Comparison of ENCODE assay signal across 9 cellular contexts in the genomic region with DNA sequence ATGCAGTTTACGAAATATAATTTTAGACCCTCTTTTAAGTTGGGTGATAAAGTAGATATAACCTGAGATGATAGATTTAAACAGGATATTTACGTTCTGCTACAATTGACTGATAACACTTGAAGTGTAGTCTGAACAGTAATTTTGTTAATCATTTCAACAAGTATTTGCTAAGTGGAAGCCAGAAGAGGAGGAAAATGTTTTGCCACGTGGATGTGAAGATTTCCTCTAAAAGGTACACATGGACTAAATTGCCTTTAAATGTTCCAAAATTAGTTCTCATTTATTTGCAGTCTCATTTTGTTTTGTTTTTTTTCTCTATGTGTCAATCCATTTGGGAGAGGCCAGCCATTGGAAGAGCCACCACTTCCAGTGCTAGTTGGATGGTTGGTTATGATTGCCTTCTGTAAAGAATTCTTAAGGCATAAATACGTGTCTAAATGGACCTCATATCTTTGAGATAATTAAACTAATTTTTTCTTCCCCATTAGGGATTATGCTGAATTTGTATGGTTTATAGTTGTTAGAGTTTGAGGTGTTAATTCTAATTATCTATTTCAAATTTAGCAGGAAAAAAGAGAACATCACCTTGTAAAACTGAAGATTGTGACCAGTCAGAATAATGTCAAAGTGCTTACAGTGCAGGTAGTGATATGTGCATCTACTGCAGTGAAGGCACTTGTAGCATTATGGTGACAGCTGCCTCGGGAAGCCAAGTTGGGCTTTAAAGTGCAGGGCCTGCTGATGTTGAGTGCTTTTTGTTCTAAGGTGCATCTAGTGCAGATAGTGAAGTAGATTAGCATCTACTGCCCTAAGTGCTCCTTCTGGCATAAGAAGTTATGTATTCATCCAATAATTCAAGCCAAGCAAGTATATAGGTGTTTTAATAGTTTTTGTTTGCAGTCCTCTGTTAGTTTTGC. TPM values are rescaled to one million over a fixed set of nuclear protein-coding genes. Genes with fewer than 3 reads are reported as not detected.
DNase-seq lines count a peak whose midpoint lies in the region; ATAC-seq, FAIRE-seq and TF ChIP-seq lines count a peak whose summit lies in the region.
"Had no signal": no experiment of that assay in that cellular context is flagged by ENCODE, and none has a peak within 500 bp of the region (broad histone marks: within the 10 kb centered on the region; RNA-seq: fewer than 3 reads in every experiment).

No MANE protein-coding gene starts in this region.

- H3K27ac ChIP-seq in A673 (ENCODE audit: low read depth, low read length, poor library complexity, severe bottlenecking) (peak overlapping the region; percentile 97), iPS-18a (ENCODE audit: low read length) (peak overlapping the region; percentile 92), dorsolateral prefrontal cortex (no peak overlapping the region)

- DNase-seq in A673 (ENCODE audit: low spot score) (no peak), H54 (ENCODE audit: insufficient read length, low spot score) (no peak), activated B cell treated with CpG ODN at 0.5 μM for 24 hours (no peak), pons (ENCODE audit: low spot score) (no peak), NOMO-1 treated with dmso at 0.1 percent for 144 hours (lab: John Stamatoyannopoulos, UW; ENCODE audit: unreplicated experiment) (no peak), Ammon's horn (ENCODE audit: low spot score) (no peak), dorsolateral prefrontal cortex (no peak)
- DNase-seq: left colon had no signal

- H3K9me3 Mint-ChIP-seq in activated B cell treated with CpG ODN at 0.5 μM for 24 hours, result no peaks in the 10 kb centered on the region

- peak; percentile 64 for FAIRE-seq in H54 (lab: Jason Lieb, UNC)

- CTCF ChIA-PET in A673 (lab: Charles Lee) (no interaction called here), activated B cell treated with CpG ODN at 0.5 μM for 24 hours (lab: Charles Lee) (interaction anchor here (1.0 kb wide), 1 partner anchor 37 kb away, joined by 3 read pairs; no protein-coding TSS in a partner anchor)

- H3K9ac ChIP-seq in iPS-18a (ENCODE audit: low read length), result peak overlapping the region; percentile 100

- no peaks in the 10 kb centered on the region for H3K27me3 Mint-ChIP-seq in activated B cell treated with CpG ODN at 0.5 μM for 24 hours

- TF ChIP-seq CTCF in A673 (conservative IDR thresholded peaks at IDR 0.05; ENCODE audit: low read depth, low read length) (no peak), activated B cell treated with CpG ODN at 0.5 μM for 24 hours (IDR thresholded peaks at IDR 0.05) (no peak), dorsolateral prefrontal cortex (IDR thresholded peaks at IDR 0.05 in 54 of 56, conservative IDR thresholded peaks at IDR 0.05 in 2 of 56; ENCODE audit: low read depth in 1 of 56, partially characterized antibody in 56 of 56) (no peak)

- no TSS peak for BruUV-seq in A673 (replicated peaks; lab: Mats Ljungman, UMichigan)

- peak overlapping the region; percentile 92 for H3K4me3 Mint-ChIP-seq in activated B cell treated with CpG ODN at 0.5 μM for 24 hours

- TF ChIP-seq POLR2A in H54 (IDR thresholded peaks at IDR 0.05; ENCODE audit: low read depth, low read length), result no peak

- H3K9me3 ChIP-seq in A673 (ENCODE audit: low read depth, low read length, poor library complexity, severe bottlenecking) (no peaks in the 10 kb centered on the region), iPS-18a (ENCODE audit: control insufficient read depth, low read depth, low read length) (no peaks in the 10 kb centered on the region)

- H3K36me3 Mint-ChIP-seq in activated B cell treated with CpG ODN at 0.5 μM for 24 hours (ENCODE audit: low read depth), result peaks cover 66% of the 10 kb centered on the region

- intact Hi-C loops in A673 (cut with micrococcal nuclease; ENCODE audit: unreplicated experiment), result no loop called here
- intact Hi-C loops in activated B cell treated with CpG ODN at 0.5 μM for 24 hours (cut with micrococcal nuclease), result loop anchor here (1.0 kb wide), 3 partner anchors 37 to 216 kb away; a partner anchor contains a TSS
- intact Hi-C loops in dorsolateral prefrontal cortex (cut with DNase I), result loop anchor here in 1 of 2 donors (5.0 kb wide), 1 partner anchor 47 kb away; a partner anchor contains a TSS

- peaks cover 59% of the 10 kb centered on the region for H3K36me3 ChIP-seq in A673 (ENCODE audit: insufficient read depth, low read length, poor library complexity, severe bottlenecking)
- H3K36me3 ChIP-seq in iPS-18a (ENCODE audit: control insufficient read depth, low read depth, low read length), result peaks cover 63% of the 10 kb centered on the region

- H3K27ac Mint-ChIP-seq in activated B cell treated with CpG ODN at 0.5 μM for 24 hours, result peak overlapping the region; percentile 41

- POLR2A ChIA-PET in A673 (lab: Charles Lee; ENCODE audit: low non-redundant PET), result no interaction called here
- POLR2A ChIA-PET in activated B cell treated with CpG ODN at 0.5 μM for 24 hours (lab: Charles Lee), result no interaction called here

- no peak for ATAC-seq in activated B cell treated with CpG ODN at 0.5 μM for 24 hours (ENCODE audit: low read depth)
- ATAC-seq: left colon had no signal

- H3K27me3 ChIP-seq in A673 (replicated peaks; ENCODE audit: insufficient read depth, low read depth, low read length, poor library complexity) (peaks cover 19% of the 10 kb centered on the region), iPS-18a (ENCODE audit: control insufficient read depth, insufficient read depth, low read length) (peaks cover 8% of the 10 kb centered on the region), dorsolateral prefrontal cortex (no peaks in the 10 kb centered on the region)

- peaks cover 54% of the 10 kb centered on the region for H3K4me1 Mint-ChIP-seq in activated B cell treated with CpG ODN at 0.5 μM for 24 hours

- peaks cover 35% of the 10 kb centered on the region for H3K4me1 ChIP-seq in A673 (ENCODE audit: insufficient read depth, low read length, poor library complexity, severe bottlenecking)
- H3K4me1 ChIP-seq in iPS-18a (ENCODE audit: control insufficient read depth, low read depth, low read length), result peaks cover 20% of the 10 kb centered on the region

- H3K4me3 ChIP-seq in A673 (ENCODE audit: low read depth, low read length, poor library complexity, severe bottlenecking) (peak overlapping the region; percentile 75), iPS-18a (ENCODE audit: low read length) (peak overlapping the region; percentile 96), dorsolateral prefrontal cortex (peak overlapping the region in 8 of 59 donors; percentile 64 to 86 (median 82))

RNA-seq across cellular contexts. Expression of a gene that starts 2.8 kb away (rescaled TPM):
- total RNA-seq in A673 (2021), result 13.7 and 15.8 TPM in 2 replicates
- 23.5 and 27.0 TPM in 2 replicates for total RNA-seq in activated B cell treated with CpG ODN at 0.5 μM for 24 hours
- 1 to 10 TPM in 71 of 120 experiments, under 1 TPM in 49; 0.19 to 3.8 (median 1.1) TPM for total RNA-seq in dorsolateral prefrontal cortex

RNA-seq across cellular contexts. Expression of a gene that starts 48.2 kb away (rescaled TPM):
- total RNA-seq in A673 (2021), result 0.21 TPM in 1 of 2 replicates, not detected in the other
- 0.24 and 0.46 TPM in 2 replicates for total RNA-seq in activated B cell treated with CpG ODN at 0.5 μM for 24 hours
- 10 to 100 TPM in 119 of 120 experiments, 1 to 10 TPM in 1; 8.5 to 64.0 (median 22.4) TPM for total RNA-seq in dorsolateral prefrontal cortex

Comparison
In these comparisons a context has a peak if more than half of its experiments do, and no peak if none do; other contexts are left out.
1. H3K27ac ChIP-seq: peak in A673 (single experiment) and iPS-18a (single experiment); none in dorsolateral prefrontal cortex (0 of 59).